ENCODE assay signal across 8 cellular contexts in the genomic region with DNA sequence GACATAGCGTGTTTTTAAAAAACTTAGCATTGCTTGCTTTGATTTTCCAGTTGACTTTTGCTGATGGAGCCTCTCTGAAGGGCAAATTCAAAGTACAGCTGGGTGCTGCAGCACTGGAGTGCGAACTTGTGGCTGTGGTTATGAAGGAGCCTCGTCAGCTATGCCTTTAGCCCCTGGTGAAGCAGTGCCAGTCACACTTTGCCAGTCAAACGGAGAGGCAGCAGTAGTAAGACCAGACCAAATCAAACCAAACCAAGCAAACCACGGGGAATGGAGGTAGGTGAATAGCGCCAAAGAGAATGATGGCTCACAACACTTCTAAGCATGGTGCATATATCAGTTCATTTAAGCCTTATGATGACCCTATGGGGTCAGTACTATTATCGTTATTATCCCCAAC. TPM values are rescaled to one million over a fixed set of nuclear protein-coding genes. Genes with fewer than 3 reads are reported as not detected.
DNase-seq lines count a peak whose midpoint lies in the region; ATAC-seq, FAIRE-seq and TF ChIP-seq lines count a peak whose summit lies in the region.

No MANE protein-coding gene starts in this region.

- TF ChIP-seq CTCF in right atrium auricular region (IDR thresholded peaks at IDR 0.05), result no peak
- TF ChIP-seq CTCF in HepG2 (CRISPR knock-in tag; IDR thresholded peaks at IDR 0.05), result no peak
- no peak for TF ChIP-seq CTCF in upper lobe of left lung (IDR thresholded peaks at IDR 0.05)
- TF ChIP-seq CTCF in SK-N-SH (IDR thresholded peaks at IDR 0.05), result no peak

- intact Hi-C loops in left cardiac atrium (cut with DNase I), result loop anchor here in 1 of 2 donors (10.0 kb wide), 1 partner anchor 47 kb away; no protein-coding TSS in a partner anchor
- intact Hi-C loops in HepG2 (cut with micrococcal nuclease; ENCODE audit: unreplicated experiment), result no loop called here

- H3K9me3 ChIP-seq in right atrium auricular region, result no peaks in the 10 kb centered on the region
- no peaks in the 10 kb centered on the region for H3K9me3 ChIP-seq in HepG2 (ENCODE audit: low read length)
- H3K9me3 ChIP-seq in upper lobe of left lung, result no peaks in the 10 kb centered on the region
- no peaks in the 10 kb centered on the region for H3K9me3 ChIP-seq in SK-N-SH

- H3F3A ChIP-seq in SK-N-SH (replicated peaks; ENCODE audit: insufficient read depth), result peaks cover 52% of the 10 kb centered on the region

- no peak for TF ChIP-seq RAD21 in HepG2 (CRISPR knock-in tag; IDR thresholded peaks at IDR 0.05)
- no peak for TF ChIP-seq RAD21 in SK-N-SH (IDR thresholded peaks at IDR 0.05; ENCODE audit: low read length)

- H4K20me1 ChIP-seq in HepG2 (ENCODE audit: insufficient read depth, low read length), result no peaks in the 10 kb centered on the region
- no peaks in the 10 kb centered on the region for H4K20me1 ChIP-seq in SK-N-SH (ENCODE audit: insufficient read depth)

- H3K9ac ChIP-seq in HepG2 (ENCODE audit: insufficient read depth, low read depth, low read length), result no peak overlapping the region
- no peak overlapping the region for H3K9ac ChIP-seq in SK-N-SH

- no peak for FAIRE-seq in HepG2 (lab: Jason Lieb, UNC)

- in situ Hi-C loops in HepG2 (cut with HindIII; ENCODE audit: extremely low pct_ligation_motif_present, low pct_unique_long_range_greater_than_20kb), result loop anchor here (5.0 kb wide), 1 partner anchor 45 kb away; no protein-coding TSS in a partner anchor

- POLR2A ChIA-PET in HepG2 (lab: Yijun Ruan, JAX) (interaction anchor here (1.3 to 7.1 kb wide), 6 partner anchors 13 to 104 kb away, joined by 5 to 91 read pairs (median 8); partner anchors contain the start of gene SLC38A2), SK-N-SH (lab: Yijun Ruan, JAX) (no interaction called here)

- CTCF ChIA-PET in HepG2 (lab: Yijun Ruan, JAX; ENCODE audit: low intra/inter-chr PET ratio, low total read pairs) (no interaction called here), SK-N-SH (lab: Yijun Ruan, JAX) (no interaction called here)

- H3K27me3 ChIP-seq in right atrium auricular region (no peaks in the 10 kb centered on the region), HepG2 (ENCODE audit: control insufficient read depth in 1 of 2, insufficient read depth in 2 of 2, low read length in 2 of 2) (no peaks in the 10 kb centered on the region; a peak in 1 of 5 replicates), upper lobe of left lung (no peaks in the 10 kb centered on the region), SK-N-SH (ENCODE audit: insufficient read depth) (no peaks in the 10 kb centered on the region)

- WGBS in HepG2 (ENCODE audit: low lambda C conversion rate), result 98% methylated on average over 7 of the region's 7 CpGs
- WGBS in upper lobe of left lung, 2 donors, result 81 to 87% methylated on average over 7 of the region's 7 CpGs
- WGBS in SK-N-SH (ENCODE audit: low lambda C conversion rate), result 95% methylated on average over 6 of the region's 7 CpGs

- H3K36me3 ChIP-seq in right atrium auricular region, result no peaks in the 10 kb centered on the region
- no peaks in the 10 kb centered on the region for H3K36me3 ChIP-seq in HepG2 (replicated peaks in 1 of 2; ENCODE audit: control insufficient read depth in 1 of 2, insufficient read depth in 2 of 2, low read length in 2 of 2)
- H3K36me3 ChIP-seq in upper lobe of left lung, result no peaks in the 10 kb centered on the region
- H3K36me3 ChIP-seq in SK-N-SH (replicated peaks in 1 of 2; ENCODE audit: control insufficient read depth in 1 of 2, insufficient read depth in 2 of 2, low read length in 1 of 2), result peaks cover 0 to 4% of the 10 kb centered on the region in 2 experiments

- H3K4me3 ChIP-seq in right atrium auricular region, result no peak overlapping the region
- no peak overlapping the region for H3K4me3 ChIP-seq in HepG2 (replicated peaks in 1 of 3; ENCODE audit: insufficient read depth in 1 of 3, low read depth in 2 of 3, low read length in 3 of 3)
- H3K4me3 ChIP-seq in upper lobe of left lung, result no peak overlapping the region
- H3K4me3 ChIP-seq in SK-N-SH (ENCODE audit: low read depth in 2 of 2, low read length in 1 of 2), result no peak overlapping the region

- H3K79me2 ChIP-seq in HepG2 (ENCODE audit: insufficient read depth, low read length), result peaks cover 22% of the 10 kb centered on the region
- H3K79me2 ChIP-seq in SK-N-SH (ENCODE audit: insufficient read depth), result peaks cover 20% of the 10 kb centered on the region

- BruUV-seq in HepG2 (replicated peaks; lab: Mats Ljungman, UMichigan), result no TSS peak

- no peak for ATAC-seq in left cardiac atrium
- ATAC-seq in HepG2, result no peak
- no peak for ATAC-seq in upper lobe of left lung (ENCODE audit: low FRiP score in 2 of 2)
- ATAC-seq in GM21528 (IDR thresholded peaks at IDR 0.05; ENCODE audit: low FRiP score, unreplicated experiment), result no peak

- DNase-seq in right atrium auricular region (ENCODE audit: low spot score) (no peak), left cardiac atrium (no peak), RPMI8226 (peak; percentile 91), HepG2 (ENCODE audit: low spot score) (no peak), upper lobe of left lung (no peak), SK-N-SH (no peak), cerebellar cortex (ENCODE audit: low spot score) (no peak)

- no peak overlapping the region for H2AFZ ChIP-seq in HepG2 (ENCODE audit: low read length)
- no peak overlapping the region for H2AFZ ChIP-seq in SK-N-SH (ENCODE audit: low read depth)

- TF ChIP-seq POLR2A in HepG2 (IDR thresholded peaks at IDR 0.05; ENCODE audit: insufficient read depth in 1 of 2, low read depth in 2 of 2, low read length in 2 of 2) (no peak), upper lobe of left lung (IDR thresholded peaks at IDR 0.05) (no peak)

- H3K4me1 ChIP-seq in right atrium auricular region (peaks cover 0 to 69% of the 10 kb centered on the region in 2 donors), HepG2 (ENCODE audit: insufficient read depth, low read length) (peaks cover 87% of the 10 kb centered on the region), upper lobe of left lung (peaks cover 37 to 56% (median 50%) of the 10 kb centered on the region in 4 donors), SK-N-SH (ENCODE audit: control insufficient read depth in 1 of 2, insufficient read depth in 2 of 2, low read depth in 1 of 2, low read length in 1 of 2) (peaks cover 11 to 74% of the 10 kb centered on the region in 2 experiments)

- no peak for TF ChIP-seq EP300 in HepG2 (IDR thresholded peaks at IDR 0.05; ENCODE audit: low read depth in 2 of 2, low read length in 2 of 2)
- no peak for TF ChIP-seq EP300 in HepG2 (CRISPR knock-in tag; IDR thresholded peaks at IDR 0.05; ENCODE audit: borderline replicate concordance)
- TF ChIP-seq EP300 in upper lobe of left lung (IDR thresholded peaks at IDR 0.05), result no peak
- no peak for TF ChIP-seq EP300 in SK-N-SH (IDR thresholded peaks at IDR 0.05; ENCODE audit: borderline replicate concordance in 1 of 2, low read depth in 1 of 2, low read length in 1 of 2)

- H3K4me2 ChIP-seq in HepG2 (ENCODE audit: low read depth, low read length), result peak overlapping the region; percentile 85; the same call in 1 of the 2 replicates
- H3K4me2 ChIP-seq in SK-N-SH, result no peak overlapping the region; the same call in 1 of the 2 replicates

- no peaks in the 10 kb centered on the region for H3K9me2 ChIP-seq in SK-N-SH

- H3K27ac ChIP-seq in right atrium auricular region, result peak overlapping the region; percentile 99 to 100
- H3K27ac ChIP-seq in HepG2 (ENCODE audit: extremely low read length, insufficient read depth, low read length), result peak overlapping the region; percentile 98
- peak overlapping the region; percentile 67 to 100 (median 70) for H3K27ac ChIP-seq in upper lobe of left lung
- peak overlapping the region in 1 of 2 experiments; percentile 97; a peak in 3 of 4 replicates for H3K27ac ChIP-seq in SK-N-SH (ENCODE audit: low read depth in 2 of 2, low read length in 1 of 2)

TF ChIP-seq in HepG2, 621 proteins besides CTCF, POLR2A, EP300 and RAD21 (continues in another document):
- no peak for TF ChIP-seq ZNF24 (IDR thresholded peaks at IDR 0.05)
- TF ChIP-seq KAT7 (CRISPR knock-in tag; IDR thresholded peaks at IDR 0.05; ENCODE audit: borderline replicate concordance), result 0 out of 2 replicates have a peak, but pooled peaks have one; percentile 12
- TF ChIP-seq ZBTB38 (CRISPR knock-in tag; IDR thresholded peaks at IDR 0.05), result 0 out of 2 replicates have a peak, but pooled peaks have one; percentile 46

RNA-seq across cellular contexts. Expression of gene SLC38A2, which starts 15.1 kb away (rescaled TPM):
- 100 to 1,000 TPM; 192 to 204 TPM for total RNA-seq in right atrium auricular region
- total RNA-seq in left cardiac atrium, result 100 to 1,000 TPM; 122 to 202 TPM
- 230 and 368 TPM in 2 replicates for total RNA-seq in HepG2 (2016; rRNA removed; fragmentation: Illumina TruSeq; extraction: Trizol)
- total RNA-seq in HepG2 (2016; cell fraction: cytosol; rRNA removed; fragmentation: Illumina TruSeq; extraction: Trizol; ENCODE audit: low read depth), result 31.8 and 45.4 TPM in 2 replicates
- 210 and 375 TPM in 2 replicates for total RNA-seq in HepG2 (2016; cell fraction: insoluble cytoplasmic fraction; rRNA removed; fragmentation: Illumina TruSeq; extraction: Trizol)
- total RNA-seq in HepG2 (2016; cell fraction: membrane; rRNA removed; fragmentation: Illumina TruSeq; extraction: Trizol), result 98.8 and 127 TPM in 2 replicates
- total RNA-seq in HepG2 (2016; cell fraction: nucleus; rRNA removed; fragmentation: Illumina TruSeq; extraction: Trizol), result 947 and 961 TPM in 2 replicates
- polyA plus RNA-seq in HepG2 (2011; rRNA removed), result 861 and 880 TPM in 2 replicates
- 346 and 636 TPM in 2 replicates for polyA plus RNA-seq in HepG2 (2011; cell fraction: cytosol; rRNA removed)
- 926 and 1,239 TPM in 2 replicates for polyA plus RNA-seq in HepG2 (2011; cell fraction: nucleus; rRNA removed)
- 836 and 868 TPM in 2 replicates for polyA plus RNA-seq in HepG2 (2012)
- 8.1 TPM in 2 replicates for polyA plus RNA-seq in HepG2 (2016; cell fraction: cytosol; fragmentation: Illumina TruSeq; extraction: Trizol; ENCODE audit: low read depth)
- polyA plus RNA-seq in HepG2 (2016; cell fraction: insoluble cytoplasmic fraction; fragmentation: Illumina TruSeq; extraction: Trizol; ENCODE audit: low read depth), result 138 and 148 TPM in 2 replicates
- polyA plus RNA-seq in HepG2 (2016; cell fraction: membrane; fragmentation: Illumina TruSeq; extraction: Trizol; ENCODE audit: low read depth), result 24.1 and 28.9 TPM in 2 replicates
- 882 and 909 TPM in 2 replicates for polyA plus RNA-seq in HepG2 (2016; cell fraction: nucleus; fragmentation: Illumina TruSeq; extraction: Trizol; ENCODE audit: insufficient read depth, low read depth)
- polyA minus RNA-seq in HepG2 (2011; rRNA and poly(A)+ RNA removed; ENCODE audit: low replicate concordance), result 406 and 1,055 TPM in 2 replicates
- polyA minus RNA-seq in HepG2 (2011; cell fraction: cytosol; rRNA and poly(A)+ RNA removed), result 1,075 and 1,302 TPM in 2 replicates
- 2,125 and 2,864 TPM in 2 replicates for polyA minus RNA-seq in HepG2 (2011; cell fraction: nucleus; rRNA and poly(A)+ RNA removed)
- total RNA-seq in upper lobe of left lung, result 100 to 1,000 TPM; 104 to 409 (median 223) TPM
- 135 and 191 TPM in 2 replicates for polyA plus RNA-seq in SK-N-SH (2012; rRNA removed)
- polyA plus RNA-seq in SK-N-SH (2012; cell fraction: cytosol; rRNA removed), result 133 and 142 TPM in 2 replicates
- 395 and 464 TPM in 2 replicates for polyA plus RNA-seq in SK-N-SH (2012; cell fraction: nucleus; rRNA removed)
